In genomic region chr3:55341502-55342031, GRCh38 we compare ENCODE assay signal across 19 cellular contexts.
DNase-seq lines count a peak whose midpoint lies in the region; ATAC-seq and TF ChIP-seq lines count a peak whose summit lies in the region.
"Had no signal": no experiment of that assay in that cellular context is flagged by ENCODE, and none has a peak within 500 bp of the region (broad histone marks: within the 10 kb centered on the region; RNA-seq: fewer than 3 reads in every experiment).

No MANE protein-coding gene starts in this region.

- peak overlapping the region; percentile 60 for H3K14ac ChIP-seq in IMR-90 (replicated peaks; ENCODE audit: low read depth, low read length)
- no peak overlapping the region for H3K14ac ChIP-seq in mesenchymal stem cell (ENCODE audit: low read length in 2 of 2)

- H3K4me3 Mint-ChIP-seq in chondrocyte (ENCODE audit: unreplicated experiment) = no peak overlapping the region
- H3K4me3 Mint-ChIP-seq in mesothelial cell of epicardium = no peak overlapping the region
- H3K4me3 Mint-ChIP-seq: CD4-positive, alpha-beta T cell had no signal

- CTCF ChIA-PET in IMR-90 (lab: Yijun Ruan, JAX) = no interaction called here

- peaks cover 6% of the 10 kb centered on the region for H3K9me3 Mint-ChIP-seq in chondrocyte (ENCODE audit: low read depth)
- peaks cover 6% of the 10 kb centered on the region for H3K9me3 Mint-ChIP-seq in mesothelial cell of epicardium

- H3K27ac ChIP-seq in IMR-90 (ENCODE audit: insufficient read depth, low read length) = no peak overlapping the region
- H3K27ac ChIP-seq in mesenchymal stem cell (ENCODE audit: low read length, poor library complexity, severe bottlenecking) = no peak overlapping the region
- H3K27ac ChIP-seq: KMS-11, RWPE1 had no signal

- H2BK5ac ChIP-seq in IMR-90 (ENCODE audit: low read depth, low read length, poor library complexity, severe bottlenecking) (no peak overlapping the region), mesenchymal stem cell (ENCODE audit: low read depth, low read length, poor library complexity, severe bottlenecking) (no peak overlapping the region)

- peak overlapping the region; percentile 79 for H3K18ac ChIP-seq in IMR-90 (ENCODE audit: low read depth, low read length)
- no peak overlapping the region for H3K18ac ChIP-seq in mesenchymal stem cell (ENCODE audit: low read depth in 1 of 2, low read length in 2 of 2)

- no peak overlapping the region for H3K56ac ChIP-seq in IMR-90 (ENCODE audit: extremely low read depth, insufficient read depth, low read length)

- POLR2A ChIA-PET in IMR-90 (lab: Charles Lee; ENCODE audit: unreplicated experiment) = interaction anchor here (0.7 kb wide), 1 partner anchor 136 kb away, joined by 5 read pairs; no protein-coding TSS in a partner anchor

- 0 out of 2 replicates have a peak overlapping the region, but pooled peaks have one; percentile 46 for H3K4ac ChIP-seq in IMR-90 (ENCODE audit: low read depth, low read length)
- no peak overlapping the region for H3K4ac ChIP-seq in mesenchymal stem cell (ENCODE audit: low read depth in 1 of 2, low read length in 2 of 2)

- dilution Hi-C loops in IMR-90 (cut with HindIII; ENCODE audit: low sequenced_read_pairs, unreplicated experiment) = no loop called here

- H3K27ac Mint-ChIP-seq in chondrocyte (ENCODE audit: unreplicated experiment) (peak overlapping the region; percentile 28), mesothelial cell of epicardium (no peak overlapping the region)
- H3K27ac Mint-ChIP-seq: CD4-positive, alpha-beta T cell had no signal

- H3K27me3 Mint-ChIP-seq in chondrocyte (ENCODE audit: low read depth) = no peaks in the 10 kb centered on the region
- no peaks in the 10 kb centered on the region for H3K27me3 Mint-ChIP-seq in mesothelial cell of epicardium (ENCODE audit: low read depth)
- H3K27me3 Mint-ChIP-seq: CD4-positive, alpha-beta T cell had no signal

- DNase-seq in AG10803 (ENCODE audit: low read depth) (peak; percentile 86), IMR-90 (peak; percentile 36), chondrocyte (ENCODE audit: low spot score) (no peak), mesenchymal stem cell (peak; percentile 57), mesothelial cell of epicardium (ENCODE audit: low spot score in 2 of 2, unreplicated experiment in 2 of 2) (no peak), COR-L47 (lab: John Stamatoyannopoulos, UW) (no peak), NOMO-1 treated with dmso at 0.1 percent for 144 hours (lab: John Stamatoyannopoulos, UW; ENCODE audit: unreplicated experiment) (no peak), SKM-1 treated with dmso at 0.1 percent for 144 hours (lab: John Stamatoyannopoulos, UW; ENCODE audit: unreplicated experiment) (no peak)
- DNase-seq: CD4-positive, alpha-beta T cell; DMS79; GDM1; NCI-H1092; NCI-H1694; NCI-H2107; NCI-H226; NCI-H526; OCI-M1 had no signal

- in situ Hi-C loops in IMR-90 (cut with MboI; ENCODE audit: low sequenced_read_pairs) = no loop called here

- H2BK15ac ChIP-seq in IMR-90 (ENCODE audit: low read depth, low read length) = peak overlapping the region; percentile 69; the same call in 2 of the 3 replicates
- H2BK15ac ChIP-seq in mesenchymal stem cell (ENCODE audit: low read depth, poor library complexity, severe bottlenecking) = no peak overlapping the region

- no peak for TF ChIP-seq RAD21 in IMR-90 (IDR thresholded peaks at IDR 0.05; ENCODE audit: low read length)

- H4K91ac ChIP-seq in IMR-90 (ENCODE audit: insufficient read depth, low read depth, low read length) = peak overlapping the region; percentile 24; the same call in 1 of the 2 replicates
- H4K91ac ChIP-seq in mesenchymal stem cell (ENCODE audit: low read length) = peak overlapping the region; percentile 61

- peak overlapping the region in 1 of 2 experiments; percentile 36; a peak in 1 of 4 replicates for H4K8ac ChIP-seq in IMR-90 (ENCODE audit: low read depth in 2 of 2, low read length in 2 of 2)
- peak overlapping the region; percentile 57 for H4K8ac ChIP-seq in mesenchymal stem cell (ENCODE audit: low read length)

- peaks cover 7% of the 10 kb centered on the region for H3K9me1 ChIP-seq in IMR-90 (ENCODE audit: insufficient read depth, low read length)

- H3K27me3 ChIP-seq in IMR-90 (ENCODE audit: control insufficient read depth, insufficient read depth, low read length) = no peaks in the 10 kb centered on the region
- peaks cover 0 to 2% of the 10 kb centered on the region in 2 experiments for H3K27me3 ChIP-seq in mesenchymal stem cell (ENCODE audit: control insufficient read depth in 1 of 2, insufficient read depth in 1 of 2, low read length in 2 of 2)

- TF ChIP-seq CTCF in AG10803 (conservative IDR thresholded peaks at IDR 0.05; ENCODE audit: low read length) = no peak
- TF ChIP-seq CTCF in IMR-90 (conservative IDR thresholded peaks at IDR 0.05; ENCODE audit: low read depth, low read length) = no peak
- no peak for TF ChIP-seq CTCF in chondrocyte (IDR thresholded peaks at IDR 0.05)
- TF ChIP-seq CTCF in mesothelial cell of epicardium (IDR thresholded peaks at IDR 0.05; ENCODE audit: unreplicated experiment) = no peak

- H3K4me1 Mint-ChIP-seq in chondrocyte (ENCODE audit: low read depth) (peaks cover 24% of the 10 kb centered on the region), mesothelial cell of epicardium (peaks cover 12% of the 10 kb centered on the region)

- H3K36me3 Mint-ChIP-seq in chondrocyte (ENCODE audit: low read depth) (no peaks in the 10 kb centered on the region), mesothelial cell of epicardium (no peaks in the 10 kb centered on the region)

- H3K4me2 ChIP-seq in IMR-90 (ENCODE audit: low read depth, low read length) = no peak overlapping the region
- no peak overlapping the region for H3K4me2 ChIP-seq in mesenchymal stem cell (ENCODE audit: low read length, poor library complexity, severe bottlenecking)
- H3K4me2 ChIP-seq: KMS-11 had no signal

- H2BK120ac ChIP-seq in IMR-90 (ENCODE audit: low read depth, low read length) (peak overlapping the region; percentile 64), mesenchymal stem cell (ENCODE audit: low read depth, low read length) (no peak overlapping the region)

- H4K20me1 ChIP-seq in IMR-90 (ENCODE audit: insufficient read depth, low read length) = no peaks in the 10 kb centered on the region

- no peak overlapping the region for H2AK9ac ChIP-seq in IMR-90 (replicated peaks; ENCODE audit: low read depth, low read length, poor library complexity)

- WGBS in IMR-90 (ENCODE audit: extremely low coverage in 2 of 2, insufficient read length in 1 of 2), 2 experiments = no CpG with 5 or more reads among the region's 3 CpGs
- 71% methylated on average over 2 of the region's 3 CpGs for whole genome bisulfite sequencing in mesenchymal stem cell

- H3K36me3 ChIP-seq in IMR-90 (ENCODE audit: control insufficient read depth, insufficient read depth, low read length) (no peaks in the 10 kb centered on the region), mesenchymal stem cell (ENCODE audit: control insufficient read depth in 1 of 2, insufficient read depth in 2 of 2, low read depth in 1 of 2, low read length in 2 of 2) (no peaks in the 10 kb centered on the region)

- H3K23ac ChIP-seq in IMR-90 (ENCODE audit: low read depth, low read length) (peak overlapping the region; percentile 14; the same call in 1 of the 2 replicates), mesenchymal stem cell (ENCODE audit: low read length in 2 of 2) (no peak overlapping the region)

- H3K9me3 ChIP-seq in IMR-90 (ENCODE audit: control insufficient read depth, insufficient read depth, low read length) (no peaks in the 10 kb centered on the region), mesenchymal stem cell (ENCODE audit: control insufficient read depth, low read length) (no peaks in the 10 kb centered on the region)

- H3K9ac ChIP-seq in IMR-90 (ENCODE audit: low read depth, low read length) = no peak overlapping the region
- H3K9ac ChIP-seq in mesenchymal stem cell (ENCODE audit: low read length) = no peak overlapping the region
- H3K9ac ChIP-seq: KMS-11 had no signal

- no peak overlapping the region for H2AFZ ChIP-seq in IMR-90 (replicated peaks; ENCODE audit: low read length, poor library complexity)
- H2AFZ ChIP-seq in mesenchymal stem cell (ENCODE audit: low read depth, low read length) = no peak overlapping the region

- H2AK5ac ChIP-seq in IMR-90 (ENCODE audit: low read depth, low read length) = peak overlapping the region; percentile 42; the same call in 1 of the 2 replicates
- H2AK5ac ChIP-seq in mesenchymal stem cell (ENCODE audit: low read length, severe bottlenecking) = peak overlapping the region; percentile 85

- TF ChIP-seq POLR2A in IMR-90 (IDR thresholded peaks at IDR 0.05; ENCODE audit: low read depth, low read length) = no peak

- peak overlapping the region; percentile 78 for H2BK20ac ChIP-seq in IMR-90 (ENCODE audit: low read depth, low read length)

- H3K79me1 ChIP-seq in IMR-90 (ENCODE audit: low read depth in 1 of 2, low read length in 2 of 2) (no peaks in the 10 kb centered on the region), mesenchymal stem cell (replicated peaks; ENCODE audit: low read length, poor library complexity, severe bottlenecking) (no peaks in the 10 kb centered on the region)

- peak overlapping the region; percentile 61 to 64 for H2BK12ac ChIP-seq in mesenchymal stem cell (ENCODE audit: low read length in 2 of 2)

- H3K4me3 ChIP-seq in AG10803 (ENCODE audit: low read length) (no peak overlapping the region), IMR-90 (ENCODE audit: insufficient read depth, low read depth, low read length) (no peak overlapping the region), mesenchymal stem cell (ENCODE audit: insufficient read depth in 1 of 2, low read depth in 1 of 2, low read length in 2 of 2) (no peak overlapping the region)

- H4K5ac ChIP-seq in IMR-90 (ENCODE audit: low read depth, low read length) = peak overlapping the region; percentile 44; the same call in 1 of the 2 replicates

- H3K4me1 ChIP-seq in IMR-90 (ENCODE audit: control insufficient read depth, insufficient read depth, low read length) (peaks cover 13% of the 10 kb centered on the region), mesenchymal stem cell (ENCODE audit: control insufficient read depth, insufficient read depth, low read depth, low read length) (peaks cover 10% of the 10 kb centered on the region)

- peak; percentile 49 for ATAC-seq in IMR-90 (ENCODE audit: low read depth)

- BruUV-seq in IMR-90 (replicated peaks; lab: Mats Ljungman, UMichigan) = no TSS peak

- intact Hi-C loops in IMR-90 (cut with micrococcal nuclease) = no loop called here

TF ChIP-seq in IMR-90, 13 proteins besides CTCF, POLR2A, EP300 and RAD21 (continues in another document):
- TF ChIP-seq MAZ (IDR thresholded peaks at IDR 0.05; ENCODE audit: borderline replicate concordance, low read depth, low read length) (no peak), FOS (IDR thresholded peaks at IDR 0.05; ENCODE audit: low read depth, low read length) (no peak), CEBPB (IDR thresholded peaks at IDR 0.05; ENCODE audit: low read depth, low read length) (no peak), SMC3 (IDR thresholded peaks at IDR 0.05; ENCODE audit: low read depth, low read length) (no peak), NFE2L2 (IDR thresholded peaks at IDR 0.05; ENCODE audit: low read depth, low read length) (no peak), BHLHE40 (IDR thresholded peaks at IDR 0.05; ENCODE audit: low read depth, low read length) (no peak), MXI1 (IDR thresholded peaks at IDR 0.05; ENCODE audit: borderline replicate concordance, low read depth, low read length) (no peak)

Comparison
In these comparisons a context has a peak if more than half of its experiments do, and no peak if none do; other contexts are left out.
1. DNase-seq: peak in AG10803 (single experiment), IMR-90 (single experiment) and mesenchymal stem cell (single experiment); none in chondrocyte (single experiment), mesothelial cell of epicardium (0 of 2), COR-L47 (single experiment), NOMO-1 treated with dmso at 0.1 percent for 144 hours (single experiment) and SKM-1 treated with dmso at 0.1 percent for 144 hours (single experiment).